In the genomic region with DNA sequence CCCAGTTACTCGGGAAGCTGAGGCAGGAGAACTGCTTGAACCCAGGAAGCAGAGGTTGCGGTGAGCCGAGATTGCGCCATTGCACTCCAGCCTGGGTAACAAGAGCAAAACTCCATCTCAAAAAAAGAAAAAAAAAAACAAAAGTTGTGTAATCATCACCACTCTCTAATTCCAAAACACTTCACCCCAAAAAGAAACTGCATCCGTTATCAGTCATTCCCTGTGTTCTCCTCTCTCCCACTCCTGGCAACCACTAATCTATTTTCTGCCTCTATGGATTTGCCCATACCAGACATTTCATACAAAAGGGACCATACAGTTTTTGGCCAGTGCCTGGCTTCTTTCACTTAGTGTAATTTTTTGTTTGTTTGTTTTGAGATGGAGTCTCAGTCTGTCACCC, we compare ENCODE assay signal across 1 cellular context. TPM values are rescaled to one million over a fixed set of nuclear protein-coding genes. Genes with fewer than 3 reads are reported as not detected.
"Had no signal": no experiment of that assay in that cellular context is flagged by ENCODE, and none has a peak within 500 bp of the region (broad histone marks: within the 10 kb centered on the region; RNA-seq: fewer than 3 reads in every experiment).

No MANE protein-coding gene starts in this region.

RNA-seq across cellular contexts. Expression of gene PPARG, which starts 12.0 kb away (rescaled TPM):
- total RNA-seq: OCI-LY7 had no signal
